Comparison of ENCODE assay signal across 25 cellular contexts in genomic region chr6:133362813-133363212, GRCh38.
"Had no signal": no experiment of that assay in that cellular context is flagged by ENCODE, and none has a peak within 500 bp of the region (broad histone marks: within the 10 kb centered on the region; RNA-seq: fewer than 3 reads in every experiment).

No MANE protein-coding gene starts in this region.

- DNase-seq: effector CD8-positive, alpha-beta T cell; endodermal cell; foreskin fibroblast; heart left ventricle; kidney; natural killer cell; occipital lobe; ovary; right lobe of liver; stimulated activated CD4-positive, alpha-beta T cell treated with anti-CD3 and anti-CD28 coated beads, Interleukin-12 subunit alpha, Interleukin-12 subunit beta, amount 100 ng/mL, for 4 hours; stimulated activated CD4-positive, alpha-beta T cell treated with anti-CD3 and anti-CD28 coated beads, Interleukin-1b, Interleukin-23, amount 100 ng/mL, for 48 hours; stimulated activated CD4-positive, alpha-beta T cell treated with anti-CD3 and anti-CD28 coated beads, Interleukin-4, amount 100 ng/mL, for 1 hour; stimulated activated CD8-positive, alpha-beta memory T cell treated with anti-CD3 and anti-CD28 coated beads, Interleukin-4, amount 100 ng/mL, for 48 hours; stimulated activated naive CD4-positive, alpha-beta T cell; stimulated activated naive CD8-positive, alpha-beta T cell treated with anti-CD3 and anti-CD28 coated beads, Interleukin-15, amount 100 ng/mL, for 72 hours; thyroid gland; trophoblast cell had no signal

- H3K36me3 ChIP-seq: gastroesophageal sphincter, heart left ventricle, ovary, right lobe of liver, thyroid gland, vagina had no signal

- ATAC-seq: esophagus mucosa; gastroesophageal sphincter; heart left ventricle; left lobe of liver; natural killer cell; right lobe of liver; stimulated activated naive CD8-positive, alpha-beta T cell treated with anti-CD3 and anti-CD28 coated beads, Interleukin-15, amount 100 ng/mL, for 72 hours had no signal

- H3K27me3 ChIP-seq: gastroesophageal sphincter, heart left ventricle, hepatocyte, ovary, right lobe of liver, thyroid gland, vagina had no signal

- H3K4me2 ChIP-seq: hepatocyte, smooth muscle cell had no signal

- H3K4me1 ChIP-seq: gastroesophageal sphincter, right lobe of liver, vagina had no signal

- FAIRE-seq: kidney had no signal

- H3K27ac ChIP-seq: epithelial cell of prostate, gastroesophageal sphincter, heart left ventricle, hepatocyte, ovary, right lobe of liver, thyroid gland, vagina had no signal

- H3K9me3 ChIP-seq: gastroesophageal sphincter, heart left ventricle, ovary, right lobe of liver, thyroid gland, vagina had no signal

- H3K4me3 ChIP-seq: gastroesophageal sphincter, heart left ventricle, hepatocyte, lung, ovary, right lobe of liver, smooth muscle cell, thyroid gland, vagina had no signal
